ENCODE assay signal across 8 cellular contexts in genomic region chr2:177212106-177212894, GRCh38. TPM values are rescaled to one million over a fixed set of nuclear protein-coding genes. Genes with fewer than 3 reads are reported as not detected.
DNase-seq lines count a peak whose midpoint lies in the region; ATAC-seq, FAIRE-seq and TF ChIP-seq lines count a peak whose summit lies in the region.

HNRNPA3 (plus strand) TSS chr2:177212794; CDS start chr2:177212800, 6 bp downstream.

- peak; percentile 97 for FAIRE-seq in GM12891 (lab: Jason Lieb, UNC)

- peak within 1 kb of the TSS; percentile 99 for H4K91ac ChIP-seq in trophoblast cell (ENCODE audit: low read depth, low read length)

- H2AK5ac ChIP-seq in trophoblast cell (ENCODE audit: low read length): peak within 1 kb of the TSS; percentile 100

- H2AFZ ChIP-seq in trophoblast cell (ENCODE audit: insufficient read depth, low read length, poor library complexity): peak within 1 kb of the TSS; percentile 97

- no peaks in the 10 kb centered on the region for H3K27me3 ChIP-seq in trophoblast cell (ENCODE audit: insufficient read depth, low read length)
- no peaks in the 10 kb centered on the region for H3K27me3 ChIP-seq in transverse colon

- POLR2A ChIA-PET in T-cell (lab: Charles Lee): interaction anchor here (0.6 to 1.7 kb wide), 8 partner anchors 27 to 84 kb away, joined by 3 to 66 read pairs (median 4); partner anchors contain the start of gene NFE2L2 (in 1 of the 2)

- peaks cover 11% of the 10 kb centered on the region for H3K79me1 ChIP-seq in trophoblast cell (ENCODE audit: low read length)

- no peak for TF ChIP-seq EP300 in transverse colon (IDR thresholded peaks at IDR 0.05; ENCODE audit: low read depth)

- no peak within 1 kb of the TSS for H2BK12ac ChIP-seq in trophoblast cell (ENCODE audit: low read length)

- H3K36me3 ChIP-seq in trophoblast cell (ENCODE audit: control insufficient read depth in 1 of 2, insufficient read depth in 2 of 2, low read length in 2 of 2) (peaks cover 3 to 9% of the 10 kb centered on the region in 2 experiments), transverse colon (peaks cover 0 to 22% (median 7%) of the 10 kb centered on the region in 4 donors)

- TF ChIP-seq POLR2A in GM12891 (IDR thresholded peaks at IDR 0.05; ENCODE audit: low read depth, low read length) (peak; percentile 88), transverse colon (IDR thresholded peaks at IDR 0.05) (peak; percentile 97)

- peak within 1 kb of the TSS; percentile 90 to 92 (median 92) for H3K4me3 Mint-ChIP-seq in T-cell

- DNase-seq in GM12891 (ENCODE audit: insufficient read length, low spot score): peak; percentile 92
- peak; percentile 90 for DNase-seq in NCI-H1436 treated with DMSO at 0.1 percent for 48 hours (lab: John Stamatoyannopoulos, UW)
- peak; percentile 98 to 100 (median 100) for DNase-seq in T-cell
- peak; percentile 100 for DNase-seq in cardiac septum (ENCODE audit: low spot score)
- DNase-seq in trophoblast cell: peak; percentile 99 to 100
- peak; percentile 100 for DNase-seq in transverse colon

- peak within 1 kb of the TSS; percentile 89 for H3K4me3 ChIP-seq in trophoblast cell (ENCODE audit: low read depth, low read length)
- peak within 1 kb of the TSS; percentile 66 to 89 (median 79) for H3K4me3 ChIP-seq in transverse colon

- peak within 1 kb of the TSS; percentile 95 for H3K9ac ChIP-seq in trophoblast cell (ENCODE audit: low read length)

- H4K12ac ChIP-seq in trophoblast cell (ENCODE audit: low read depth, low read length): peak within 1 kb of the TSS; percentile 99

- peak within 1 kb of the TSS; percentile 100 for H3K14ac ChIP-seq in trophoblast cell (ENCODE audit: low read length)

- H2BK120ac ChIP-seq in trophoblast cell (ENCODE audit: insufficient read depth, low read length, poor library complexity): peak within 1 kb of the TSS; percentile 98

- H3K4ac ChIP-seq in trophoblast cell (ENCODE audit: low read depth, low read length): peak within 1 kb of the TSS; percentile 99

- H3K79me2 ChIP-seq in trophoblast cell (ENCODE audit: control insufficient read depth, insufficient read depth, low read length, poor library complexity): peaks cover 9% of the 10 kb centered on the region

- peaks cover 51 to 57% (median 54%) of the 10 kb centered on the region in 3 donors for H3K4me1 Mint-ChIP-seq in T-cell

- H3K27me3 Mint-ChIP-seq in T-cell: no peaks in the 10 kb centered on the region

- peaks cover 28% of the 10 kb centered on the region for H3K36me3 Mint-ChIP-seq in T-cell

- in situ Hi-C loops in transverse colon (cut with MboI; ENCODE audit: low pct_ligation_motif_present in 1 of 4, low pct_unique_long_range_greater_than_20kb in 1 of 4, low sequenced_read_pairs in 3 of 4): no loop called here

- peak within 1 kb of the TSS; percentile 99 for H3K27ac ChIP-seq in adipose tissue (ENCODE audit: low read depth, low read length)
- peak within 1 kb of the TSS; percentile 100 for H3K27ac ChIP-seq in trophoblast cell (ENCODE audit: low read depth, low read length)
- H3K27ac ChIP-seq in transverse colon: peak within 1 kb of the TSS; percentile 97 to 100 (median 98)

- peak; percentile 84 for ATAC-seq in HG02840 (IDR thresholded peaks at IDR 0.05; ENCODE audit: low FRiP score, unreplicated experiment)
- ATAC-seq in T-cell (replicated peaks in 1 of 4): peak; percentile 84 to 91 (median 87)

- intact Hi-C loops in cardiac septum (cut with DNase I) (loop anchor here (1.0 to 2.0 kb wide), 3 partner anchors 29 to 52 kb away; partner anchors contain the start of gene NFE2L2), transverse colon (cut with DNase I; ENCODE audit: low total_unique reads) (loop anchor here (2.0 kb wide), 1 partner anchor 53 kb away; the partner anchor contains the start of gene NFE2L2)

- H3K27ac Mint-ChIP-seq in T-cell: peak within 1 kb of the TSS; percentile 99

- H3K4me1 ChIP-seq in trophoblast cell (ENCODE audit: control insufficient read depth in 1 of 2, insufficient read depth in 2 of 2, low read length in 2 of 2) (no peaks in the 10 kb centered on the region), transverse colon (peaks cover 26 to 49% (median 40%) of the 10 kb centered on the region in 4 donors)

- peak within 1 kb of the TSS; percentile 100 for H4K8ac ChIP-seq in trophoblast cell (ENCODE audit: low read depth, low read length)

- 5 to 9% (median 7%) methylated on average over 63 to 74 of the region's 74 CpGs for WGBS in adipose tissue, 3 donors
- no CpG with 5 or more reads among the region's 74 CpGs for WGBS in trophoblast cell (ENCODE audit: extremely low coverage, insufficient coverage, insufficient read length)
- 1% methylated on average over 21 to 60 of the region's 74 CpGs for WGBS in transverse colon (ENCODE audit: low coverage in 1 of 2), 2 donors

- H3K18ac ChIP-seq in trophoblast cell (ENCODE audit: low read length): peak within 1 kb of the TSS; percentile 99

- H3K4me2 ChIP-seq in trophoblast cell (ENCODE audit: low read length): peak within 1 kb of the TSS; percentile 84

- CTCF ChIA-PET in T-cell (lab: Charles Lee): interaction anchor here (0.6 to 1.7 kb wide), 10 partner anchors 28 to 1236 kb away, joined by 3 to 18 read pairs (median 4); partner anchors contain the start of gene NFE2L2 (in 2 of the 2)

- H3K9me3 ChIP-seq in trophoblast cell (ENCODE audit: insufficient read depth, low read depth, low read length) (no peaks in the 10 kb centered on the region), transverse colon (no peaks in the 10 kb centered on the region)

- H2BK5ac ChIP-seq in trophoblast cell (ENCODE audit: low read depth, low read length, poor library complexity): peak within 1 kb of the TSS; percentile 99

- peak in 3 of 5 experiments; percentile 27 to 37 (median 32) for TF ChIP-seq CTCF in transverse colon (IDR thresholded peaks at IDR 0.05)

- no peaks in the 10 kb centered on the region for H3K9me3 Mint-ChIP-seq in T-cell

- no peak within 1 kb of the TSS for H3K23ac ChIP-seq in trophoblast cell (ENCODE audit: low read length)

TF ChIP-seq in GM12891, 5 proteins besides CTCF, POLR2A, EP300 and RAD21:
- TF ChIP-seq POU2F2 (IDR thresholded peaks at IDR 0.05; ENCODE audit: low read depth, low read length): no peak
- no peak for TF ChIP-seq SPI1 (IDR thresholded peaks at IDR 0.05; ENCODE audit: low read depth, low read length)
- TF ChIP-seq POLR2AphosphoS5 (IDR thresholded peaks at IDR 0.05; ENCODE audit: low read depth, low read length): peak; percentile 92
- peak; percentile 91 for TF ChIP-seq TAF1 (IDR thresholded peaks at IDR 0.05; ENCODE audit: low read depth, low read length)

RNA-seq across cellular contexts. Expression of gene HNRNPA3, which starts in this region (rescaled TPM):
- polyA plus RNA-seq in GM12891 (2012; ENCODE audit: low read depth, missing spikeins): 339 TPM
- 100 to 1,000 TPM; 134 to 220 (median 151) TPM for total RNA-seq in T-cell
- polyA plus RNA-seq in adipose tissue: 100 to 1,000 TPM in 2 of 3 donors, 10 to 100 TPM in 1; 57.1 to 170 (median 155) TPM
- 95.7 TPM for total RNA-seq in cardiac septum
- polyA plus RNA-seq in trophoblast cell (2013): 339 and 340 TPM in 2 replicates
- total RNA-seq in transverse colon: 10 to 100 TPM; 40.6 to 83.2 (median 57.4) TPM

Comparison
In these comparisons a context has a peak if more than half of its experiments do, and no peak if none do; other contexts are left out.
1. Peak in every context shown above with its lines: DNase-seq, ATAC-seq, H3K4me3 ChIP-seq and H3K27ac ChIP-seq.